In the genomic region with DNA sequence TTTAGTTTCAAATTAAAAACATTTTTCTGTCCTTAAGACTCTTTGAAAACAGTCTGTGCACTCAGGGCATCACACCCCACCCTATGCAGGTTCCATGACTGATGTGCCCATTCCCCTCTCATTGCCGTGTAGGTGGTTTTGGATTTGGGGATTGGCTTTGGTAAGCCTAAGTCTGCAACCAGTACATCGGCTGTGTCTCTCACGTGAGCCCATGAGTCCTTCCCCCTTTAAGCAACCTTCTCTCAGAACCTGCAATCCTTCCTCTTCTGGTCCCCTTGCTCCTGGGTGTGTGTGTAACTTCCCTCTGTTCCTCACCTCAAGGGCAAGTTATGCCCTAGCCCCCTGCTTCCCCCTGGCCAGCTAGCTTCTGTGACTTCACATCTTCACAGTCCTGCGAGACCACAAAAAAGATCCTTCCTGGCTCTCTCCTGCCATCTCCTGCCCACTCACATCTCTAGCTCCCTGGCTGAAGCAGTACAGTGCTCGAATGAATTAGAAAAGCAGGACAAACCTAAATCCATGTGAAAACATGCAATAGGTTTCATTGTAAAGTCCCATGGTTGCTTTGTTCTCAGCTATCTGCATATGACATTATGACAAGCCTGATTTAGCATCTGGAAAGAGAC, we compare ENCODE assay signal across 8 cellular contexts.
DNase-seq lines count a peak whose midpoint lies in the region; ATAC-seq and TF ChIP-seq lines count a peak whose summit lies in the region.

No MANE protein-coding gene starts in this region.

- H3K36me3 ChIP-seq in mucosa of descending colon (ENCODE audit: low read depth) = no peaks in the 10 kb centered on the region

- peak; percentile 53 for DNase-seq in GF-D8 (lab: John Stamatoyannopoulos, UW)
- DNase-seq in NB4 (ENCODE audit: low read depth) = peak; percentile 89
- DNase-seq in cerebellar cortex (ENCODE audit: low spot score) = peak; percentile 48
- peak; percentile 44 for DNase-seq in pons (ENCODE audit: low spot score)
- no peak for DNase-seq in mucosa of descending colon

- no peak for TF ChIP-seq POLR2A in NB4 (IDR thresholded peaks at IDR 0.05; ENCODE audit: extremely low read depth, insufficient read length)

- no peaks in the 10 kb centered on the region for H3K4me1 ChIP-seq in mucosa of descending colon (ENCODE audit: low read depth)

- no peak for ATAC-seq in HG03469 (IDR thresholded peaks at IDR 0.05; ENCODE audit: unreplicated experiment)
- no peak for ATAC-seq in GM18520 (IDR thresholded peaks at IDR 0.05; ENCODE audit: unreplicated experiment)
- no peak for ATAC-seq in GM21786 (IDR thresholded peaks at IDR 0.05; ENCODE audit: unreplicated experiment)
- ATAC-seq in mucosa of descending colon = no peak

- intact Hi-C loops in mucosa of descending colon (cut with DNase I, micrococcal nuclease) = no loop called here

- H3K4me3 ChIP-seq in NB4 (ENCODE audit: low read depth, low read length) = no peak overlapping the region
- H3K4me3 ChIP-seq in mucosa of descending colon = no peak overlapping the region

- H3K9me3 ChIP-seq in mucosa of descending colon = no peaks in the 10 kb centered on the region

- TF ChIP-seq CTCF in NB4 (IDR thresholded peaks at IDR 0.05; ENCODE audit: low read depth, low read length) (peak; percentile 56), mucosa of descending colon (IDR thresholded peaks at IDR 0.05) (no peak)

Comparison
In these comparisons a context has a peak if more than half of its experiments do, and no peak if none do; other contexts are left out.
1. DNase-seq: peak in GF-D8 (single experiment), NB4 (single experiment), cerebellar cortex (single experiment) and pons (single experiment); none in mucosa of descending colon (0 of 3).